9 cellular contexts compared by ENCODE assay signal in genomic region chr3:134312873-134313838, GRCh38.
DNase-seq lines count a peak whose midpoint lies in the region; ATAC-seq and TF ChIP-seq lines count a peak whose summit lies in the region.
"Had no signal": no experiment of that assay in that cellular context is flagged by ENCODE, and none has a peak within 500 bp of the region (broad histone marks: within the 10 kb centered on the region; RNA-seq: fewer than 3 reads in every experiment).

No MANE protein-coding gene starts in this region.

- DNase-seq in GM13977 (ENCODE audit: low spot score) = no peak
- no peak for DNase-seq in activated naive CD8-positive, alpha-beta T cell treated with anti-CD3 and anti-CD28 coated beads, Interleukin-2, amount 10 ng/mL, durations not matched to agents 7 days and 5 days
- DNase-seq in heart right ventricle = peak; percentile 62 to 84
- DNase-seq in psoas muscle = peak; percentile 84 to 94
- DNase-seq in NCI-H82 (lab: John Stamatoyannopoulos, UW) = no peak
- no peak for DNase-seq in NCI-H1694 (lab: John Stamatoyannopoulos, UW)
- no peak for DNase-seq in DMS79 treated with DMSO at 0.1 percent for 48 hours (lab: John Stamatoyannopoulos, UW)
- DNase-seq in DMS 273 treated with DMSO at 0.1 percent for 48 hours (lab: John Stamatoyannopoulos, UW) = no peak

- H3K9me3 Mint-ChIP-seq in activated naive CD8-positive, alpha-beta T cell treated with anti-CD3 and anti-CD28 coated beads, Interleukin-2, amount 10 ng/mL, durations not matched to agents 7 days and 5 days = no peaks in the 10 kb centered on the region

- H3K36me3 Mint-ChIP-seq in activated naive CD8-positive, alpha-beta T cell treated with anti-CD3 and anti-CD28 coated beads, Interleukin-2, amount 10 ng/mL, durations not matched to agents 7 days and 5 days = no peaks in the 10 kb centered on the region

- H3K4me1 Mint-ChIP-seq in activated naive CD8-positive, alpha-beta T cell treated with anti-CD3 and anti-CD28 coated beads, Interleukin-2, amount 10 ng/mL, durations not matched to agents 7 days and 5 days = peaks cover 3% of the 10 kb centered on the region

- no peaks in the 10 kb centered on the region for H3K9me3 ChIP-seq in heart right ventricle
- no peaks in the 10 kb centered on the region for H3K9me3 ChIP-seq in psoas muscle
- H3K9me3 ChIP-seq: neutrophil had no signal

- H3K4me3 ChIP-seq in heart right ventricle (peak overlapping the region; percentile 44 to 62 (median 54)), psoas muscle (peak overlapping the region; percentile 64)

- peak overlapping the region; percentile 10 for H3K4me3 Mint-ChIP-seq in activated naive CD8-positive, alpha-beta T cell treated with anti-CD3 and anti-CD28 coated beads, Interleukin-2, amount 10 ng/mL, durations not matched to agents 7 days and 5 days

- POLR2A ChIA-PET in activated naive CD8-positive, alpha-beta T cell treated with anti-CD3 and anti-CD28 coated beads, Interleukin-2, amount 10 ng/mL, durations not matched to agents 7 days and 5 days (lab: Charles Lee) = no interaction called here

- intact Hi-C loops in heart right ventricle (cut with DNase I) = loop anchor here in 6 of 10 donors (1.0 to 5.0 kb wide), 4 partner anchors 44 to 65 kb away; partner anchors contain the start of gene AMOTL2 (in 2 of the 6)
- intact Hi-C loops in psoas muscle (cut with DNase I) = no loop called here

- no peaks in the 10 kb centered on the region for H3K36me3 ChIP-seq in heart right ventricle
- no peaks in the 10 kb centered on the region for H3K36me3 ChIP-seq in psoas muscle (ENCODE audit: insufficient read depth in 1 of 2, low read depth in 1 of 2)
- H3K36me3 ChIP-seq: neutrophil had no signal

- TF ChIP-seq CTCF in GM13977 (IDR thresholded peaks at IDR 0.05; ENCODE audit: extremely low read depth, insufficient read depth, missing control alignments) = peak; percentile 14
- peak; percentile 22 to 64 (median 53) for TF ChIP-seq CTCF in heart right ventricle (IDR thresholded peaks at IDR 0.05)
- TF ChIP-seq CTCF in psoas muscle (IDR thresholded peaks at IDR 0.05) = peak; percentile 25

- in situ Hi-C loops in GM13977 (cut with MboI; ENCODE audit: low pct_unique_long_range_greater_than_20kb, low sequenced_read_pairs, unreplicated experiment) = no loop called here

- H3K27me3 Mint-ChIP-seq in activated naive CD8-positive, alpha-beta T cell treated with anti-CD3 and anti-CD28 coated beads, Interleukin-2, amount 10 ng/mL, durations not matched to agents 7 days and 5 days = peaks cover 57% of the 10 kb centered on the region

- WGBS in heart right ventricle, 2 donors = 12 to 17% methylated on average over 65 to 74 of the region's 74 CpGs
- 21 to 32% (median 29%) methylated on average over 56 to 74 of the region's 74 CpGs for WGBS in psoas muscle, 3 donors

- H3K27me3 ChIP-seq in heart right ventricle (peaks cover 0 to 28% (median 0%) of the 10 kb centered on the region in 7 donors), psoas muscle (ENCODE audit: insufficient read depth in 3 of 3, low read length in 2 of 3) (no peaks in the 10 kb centered on the region)

- H3K27ac ChIP-seq in heart right ventricle = peak overlapping the region; percentile 85 to 97 (median 92)
- H3K27ac ChIP-seq in psoas muscle = peak overlapping the region; percentile 74
- H3K27ac ChIP-seq: neutrophil had no signal

- no peak overlapping the region for H3K27ac Mint-ChIP-seq in activated naive CD8-positive, alpha-beta T cell treated with anti-CD3 and anti-CD28 coated beads, Interleukin-2, amount 10 ng/mL, durations not matched to agents 7 days and 5 days

- no peak for ATAC-seq in activated naive CD8-positive, alpha-beta T cell treated with anti-CD3 and anti-CD28 coated beads, Interleukin-2, amount 10 ng/mL, durations not matched to agents 7 days and 5 days (ENCODE audit: low read depth)
- ATAC-seq in heart right ventricle (peak; percentile 76 to 92 (median 82)), psoas muscle (peak; percentile 79 to 88 (median 80))

- H3K4me1 ChIP-seq in heart right ventricle = peaks cover 16 to 65% (median 56%) of the 10 kb centered on the region in 9 donors
- peaks cover 54% of the 10 kb centered on the region for H3K4me1 ChIP-seq in psoas muscle

Comparison
In these comparisons a context has a peak if more than half of its experiments do, and no peak if none do; other contexts are left out.
1. DNase-seq: peak in heart right ventricle (2 of 2) and psoas muscle (2 of 2); none in GM13977 (single experiment), activated naive CD8-positive, alpha-beta T cell treated with anti-CD3 and anti-CD28 coated beads, Interleukin-2, amount 10 ng/mL, durations not matched to agents 7 days and 5 days (single experiment), NCI-H82 (single experiment), NCI-H1694 (single experiment), DMS79 treated with DMSO at 0.1 percent for 48 hours (single experiment) and DMS 273 treated with DMSO at 0.1 percent for 48 hours (single experiment).
2. intact Hi-C loops: an anchor here in heart right ventricle (1.0 to 5.0 kb wide); none called in psoas muscle.
3. Peak in every context shown above with its lines, with median percentiles within 50 percentile points of each other: CTCF ChIP-seq.